ENCODE assay signal across 8 cellular contexts in genomic region chr2:28377984-28378678, GRCh38. TPM values are rescaled to one million over a fixed set of nuclear protein-coding genes. Genes with fewer than 3 reads are reported as not detected.
DNase-seq lines count a peak whose midpoint lies in the region; ATAC-seq and TF ChIP-seq lines count a peak whose summit lies in the region.

No MANE protein-coding gene starts in this region.

- peaks cover 7% of the 10 kb centered on the region for H3K27me3 Mint-ChIP-seq in activated CD4-positive, alpha-beta memory T cell treated with anti-CD3 and anti-CD28 coated beads, Interleukin-2, amount 10 ng/mL, durations not matched to agents 7 days and 5 days
- H3K27me3 Mint-ChIP-seq in activated CD4-positive, alpha-beta memory T cell treated with anti-CD3 and anti-CD28 coated beads for 36 hours, result no peaks in the 10 kb centered on the region

- H3K36me3 ChIP-seq in left lung (no peaks in the 10 kb centered on the region), upper lobe of left lung (no peaks in the 10 kb centered on the region)

- no peak overlapping the region for H3K4me3 ChIP-seq in left lung
- H3K4me3 ChIP-seq in upper lobe of left lung, result peak overlapping the region in 1 of 4 donors; percentile 6

- H3K27ac ChIP-seq in left lung (no peak overlapping the region), upper lobe of left lung (peak overlapping the region in 2 of 4 donors; percentile 52 to 55)

- peak overlapping the region; percentile 6 for H3K27ac Mint-ChIP-seq in activated CD4-positive, alpha-beta memory T cell treated with anti-CD3 and anti-CD28 coated beads, Interleukin-2, amount 10 ng/mL, durations not matched to agents 7 days and 5 days
- H3K27ac Mint-ChIP-seq in activated CD4-positive, alpha-beta memory T cell treated with anti-CD3 and anti-CD28 coated beads for 36 hours, result no peak overlapping the region

- 57 to 73% methylated on average over 9 of the region's 9 CpGs for WGBS in upper lobe of left lung, 2 donors

- no peak for TF ChIP-seq POLR2A in upper lobe of left lung (IDR thresholded peaks at IDR 0.05)

- ATAC-seq in left lung, result peak; percentile 78
- peak; percentile 58 to 77 for ATAC-seq in upper lobe of left lung (ENCODE audit: low FRiP score in 2 of 2)
- ATAC-seq in HG03378 (IDR thresholded peaks at IDR 0.05; ENCODE audit: unreplicated experiment), result no peak
- no peak for ATAC-seq in HG02798 (IDR thresholded peaks at IDR 0.05; ENCODE audit: poor library complexity, unreplicated experiment)

- H3K27me3 ChIP-seq in left lung (no peaks in the 10 kb centered on the region), upper lobe of left lung (no peaks in the 10 kb centered on the region)

- H3K36me3 Mint-ChIP-seq in activated CD4-positive, alpha-beta memory T cell treated with anti-CD3 and anti-CD28 coated beads, Interleukin-2, amount 10 ng/mL, durations not matched to agents 7 days and 5 days (ENCODE audit: low read depth), result no peaks in the 10 kb centered on the region
- no peaks in the 10 kb centered on the region for H3K36me3 Mint-ChIP-seq in activated CD4-positive, alpha-beta memory T cell treated with anti-CD3 and anti-CD28 coated beads for 36 hours

- H3K9me3 ChIP-seq in left lung (no peaks in the 10 kb centered on the region), upper lobe of left lung (no peaks in the 10 kb centered on the region)

- H3K4me1 ChIP-seq in left lung (peaks cover 0 to 17% of the 10 kb centered on the region in 2 donors), upper lobe of left lung (peaks cover 9 to 23% (median 16%) of the 10 kb centered on the region in 4 donors)

- H3K4me3 Mint-ChIP-seq in activated CD4-positive, alpha-beta memory T cell treated with anti-CD3 and anti-CD28 coated beads, Interleukin-2, amount 10 ng/mL, durations not matched to agents 7 days and 5 days, result no peak overlapping the region
- no peak overlapping the region for H3K4me3 Mint-ChIP-seq in activated CD4-positive, alpha-beta memory T cell treated with anti-CD3 and anti-CD28 coated beads for 36 hours

- peaks cover 34% of the 10 kb centered on the region for H3K4me1 Mint-ChIP-seq in activated CD4-positive, alpha-beta memory T cell treated with anti-CD3 and anti-CD28 coated beads, Interleukin-2, amount 10 ng/mL, durations not matched to agents 7 days and 5 days
- peaks cover 26% of the 10 kb centered on the region for H3K4me1 Mint-ChIP-seq in activated CD4-positive, alpha-beta memory T cell treated with anti-CD3 and anti-CD28 coated beads for 36 hours (ENCODE audit: low read depth)

- H3K9me3 Mint-ChIP-seq in activated CD4-positive, alpha-beta memory T cell treated with anti-CD3 and anti-CD28 coated beads, Interleukin-2, amount 10 ng/mL, durations not matched to agents 7 days and 5 days, result no peaks in the 10 kb centered on the region
- H3K9me3 Mint-ChIP-seq in activated CD4-positive, alpha-beta memory T cell treated with anti-CD3 and anti-CD28 coated beads for 36 hours, result no peaks in the 10 kb centered on the region

- POLR2A ChIA-PET in activated CD4-positive, alpha-beta memory T cell treated with anti-CD3 and anti-CD28 coated beads, Interleukin-2, amount 10 ng/mL, durations not matched to agents 7 days and 5 days (lab: Charles Lee), result interaction anchor here (0.9 to 7.3 kb wide), 9 partner anchors 11 to 488 kb away, joined by 3 to 82 read pairs (median 4); partner anchors contain the start of genes BABAM2, FOSL2 and RBKS
- POLR2A ChIA-PET in activated CD4-positive, alpha-beta memory T cell treated with anti-CD3 and anti-CD28 coated beads for 36 hours (lab: Charles Lee), result interaction anchor here (1.8 to 2.0 kb wide), 2 partner anchors 12 to 13 kb away, joined by 6 to 11 read pairs; no protein-coding TSS in a partner anchor

- intact Hi-C loops in activated CD4-positive, alpha-beta memory T cell treated with anti-CD3 and anti-CD28 coated beads for 36 hours (cut with micrococcal nuclease), result no loop called here
- intact Hi-C loops in left lung (cut with DNase I), result no loop called here

- CTCF ChIA-PET in activated CD4-positive, alpha-beta memory T cell treated with anti-CD3 and anti-CD28 coated beads, Interleukin-2, amount 10 ng/mL, durations not matched to agents 7 days and 5 days (lab: Charles Lee), result interaction anchor here (1.2 kb wide), 1 partner anchor 13 kb away, joined by 3 read pairs; no protein-coding TSS in a partner anchor
- CTCF ChIA-PET in activated CD4-positive, alpha-beta memory T cell treated with anti-CD3 and anti-CD28 coated beads for 36 hours (lab: Charles Lee), result no interaction called here

- TF ChIP-seq EP300 in upper lobe of left lung (IDR thresholded peaks at IDR 0.05), result no peak

- no peak for DNase-seq in activated CD4-positive, alpha-beta memory T cell treated with anti-CD3 and anti-CD28 coated beads, Interleukin-2, amount 10 ng/mL, durations not matched to agents 7 days and 5 days
- no peak for DNase-seq in activated CD4-positive, alpha-beta memory T cell treated with anti-CD3 and anti-CD28 coated beads for 36 hours
- DNase-seq in RPMI8226 (peak; percentile 58), left lung (no peak), upper lobe of left lung (peak in 1 of 2 donors; percentile 79)
- DNase-seq in activated naive CD4-positive, alpha-beta T cell treated with anti-CD3 and anti-CD28 coated beads, Interleukin-2, amount 50 U/mL, for 16 hours, result no peak

- TF ChIP-seq CTCF in left lung (IDR thresholded peaks at IDR 0.05), result no peak
- no peak for TF ChIP-seq CTCF in upper lobe of left lung (IDR thresholded peaks at IDR 0.05)

RNA-seq across cellular contexts. Expression of gene FOSL2, which starts 14.5 kb away (rescaled TPM):
- 100 to 1,000 TPM in 1 of 2 experiments, 10 to 100 TPM in 1; 96.4 to 100 TPM for total RNA-seq in activated CD4-positive, alpha-beta memory T cell treated with anti-CD3 and anti-CD28 coated beads, Interleukin-2, amount 10 ng/mL, durations not matched to agents 7 days and 5 days
- 100 to 1,000 TPM; 172 to 182 TPM for total RNA-seq in activated CD4-positive, alpha-beta memory T cell treated with anti-CD3 and anti-CD28 coated beads for 36 hours
- total RNA-seq in left lung (100 to 1,000 TPM in 1 of 2 donors, 10 to 100 TPM in 1; 83.4 to 114 TPM), upper lobe of left lung (100 to 1,000 TPM in 3 of 6 donors, 10 to 100 TPM in 3; 71.0 to 137 (median 91.0) TPM)

Comparison
In these comparisons a context has a peak if more than half of its experiments do, and no peak if none do; other contexts are left out.
1. ATAC-seq: peak in left lung (single experiment) and upper lobe of left lung (2 of 2); none in HG03378 (single experiment) and HG02798 (single experiment).